Comparison of ENCODE assay signal across 1 cellular context in the genomic region with DNA sequence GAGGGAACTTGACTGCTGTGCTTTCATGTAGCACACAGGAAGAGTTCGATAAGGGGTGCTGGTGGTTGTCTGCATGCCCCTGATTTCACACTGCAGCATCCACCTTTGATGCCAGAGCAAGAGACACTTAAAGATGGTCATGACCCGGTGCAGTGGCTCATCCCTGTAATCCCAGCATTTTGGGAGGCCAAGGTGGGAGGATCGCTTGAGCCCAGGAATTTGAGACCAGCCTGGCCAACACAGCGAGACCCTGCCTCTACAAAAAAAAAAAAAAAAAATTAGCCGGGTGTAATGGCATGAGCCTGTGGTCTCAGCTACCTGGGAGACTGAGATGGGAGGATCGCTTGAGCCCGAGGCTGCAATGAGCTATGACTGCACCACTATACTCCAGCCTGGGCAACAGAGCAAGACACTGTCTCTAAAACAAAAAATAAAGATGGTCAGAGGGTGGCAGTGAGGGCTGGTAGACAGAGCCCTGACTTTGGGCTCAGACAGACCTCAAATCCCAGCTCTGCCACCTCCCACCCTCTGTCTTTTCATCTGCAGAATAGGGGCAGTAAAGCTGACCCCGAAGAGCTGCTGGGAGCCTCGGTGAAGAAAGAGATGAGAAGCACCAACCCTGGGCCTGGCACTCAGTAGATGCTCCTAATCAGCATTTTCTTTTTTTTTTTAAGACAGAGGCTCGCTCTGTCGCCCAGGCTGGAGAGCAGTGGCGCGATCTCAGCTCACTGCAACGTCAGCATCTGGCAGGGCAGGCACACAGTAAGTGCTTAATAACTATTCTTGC.
TF ChIP-seq lines count a peak whose summit lies in the region.

No MANE protein-coding gene starts in this region.

TF ChIP-seq in HepG2, 621 proteins besides CTCF, POLR2A, EP300 and RAD21:
- TF ChIP-seq RBFOX2 (IDR thresholded peaks at IDR 0.05; ENCODE audit: low read depth, low read length) (0 out of 2 replicates have a peak, but pooled peaks have one; percentile 19), SMARCC2 (IDR thresholded peaks at IDR 0.05) (no peak), HDAC2 (CRISPR knock-in tag; IDR thresholded peaks at IDR 0.05) (no peak)
